Comparison of ENCODE assay signal across 8 cellular contexts in the genomic region with DNA sequence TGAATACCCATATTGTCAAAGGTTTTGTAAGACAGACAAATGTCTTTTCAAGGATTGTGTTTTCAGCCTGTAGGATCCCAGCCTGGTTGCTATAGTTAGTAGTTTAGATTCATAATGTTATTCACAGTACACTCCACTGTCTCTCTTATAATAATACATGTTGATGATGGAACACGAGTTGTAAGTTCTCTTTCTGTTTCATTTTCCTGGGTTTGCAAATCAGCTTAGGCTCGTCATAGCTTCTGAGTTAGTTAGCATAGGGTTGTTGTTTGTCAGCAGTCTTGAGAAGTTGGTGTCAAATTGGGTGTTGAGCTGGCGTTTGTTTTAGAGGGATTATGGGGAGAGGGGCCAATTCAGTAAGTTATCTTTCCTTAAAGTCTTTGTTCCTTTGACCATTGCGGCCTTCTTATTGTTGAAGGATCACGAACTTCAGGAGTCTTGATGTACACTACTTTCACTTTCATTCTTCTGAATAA. TPM values are rescaled to one million over a fixed set of nuclear protein-coding genes. Genes with fewer than 3 reads are reported as not detected.
DNase-seq lines count a peak whose midpoint lies in the region; ATAC-seq and TF ChIP-seq lines count a peak whose summit lies in the region.

No MANE protein-coding gene starts in this region.

- H3K27me3 ChIP-seq in AG04450 (ENCODE audit: control insufficient read depth, insufficient read depth, low read length) (no peaks in the 10 kb centered on the region), heart right ventricle (no peaks in the 10 kb centered on the region), thyroid gland (no peaks in the 10 kb centered on the region)

- DNase-seq in AG04450 (ENCODE audit: low read depth, low spot score) (no peak), heart right ventricle (no peak), thyroid gland (no peak), NCI-H187 (lab: John Stamatoyannopoulos, UW) (no peak)
- DNase-seq in activated CD4-positive, alpha-beta memory T cell treated with anti-CD3 and anti-CD28 coated beads, Interleukin-2, amount 10 ng/mL, durations not matched to agents 7 days and 5 days: peak; percentile 33
- peak; percentile 16 to 17 for DNase-seq in stimulated activated naive CD8-positive, alpha-beta T cell treated with anti-CD3 and anti-CD28 coated beads, Interleukin-15, amount 100 ng/mL, for 72 hours

- H3K4me1 ChIP-seq in heart right ventricle (peaks cover 7 to 100% (median 94%) of the 10 kb centered on the region in 9 donors), thyroid gland (peaks cover 19 to 32% of the 10 kb centered on the region in 2 donors)

- H3K9me3 ChIP-seq in AG04450 (ENCODE audit: control insufficient read depth, insufficient read depth, low read length): no peaks in the 10 kb centered on the region
- H3K9me3 ChIP-seq in heart right ventricle: no peaks in the 10 kb centered on the region
- H3K9me3 ChIP-seq in thyroid gland: no peaks in the 10 kb centered on the region

- H3K36me3 ChIP-seq in heart right ventricle: peaks cover 0 to 31% (median 0%) of the 10 kb centered on the region in 9 donors
- no peaks in the 10 kb centered on the region for H3K36me3 ChIP-seq in thyroid gland

- H3K4me1 Mint-ChIP-seq in activated CD4-positive, alpha-beta memory T cell treated with anti-CD3 and anti-CD28 coated beads, Interleukin-2, amount 10 ng/mL, durations not matched to agents 7 days and 5 days: peaks cover 48% of the 10 kb centered on the region
- H3K4me1 Mint-ChIP-seq in stimulated activated naive CD8-positive, alpha-beta T cell treated with anti-CD3 and anti-CD28 coated beads, Interleukin-15, amount 100 ng/mL, for 72 hours: peaks cover 66% of the 10 kb centered on the region

- H3K4me3 ChIP-seq in AG04450 (ENCODE audit: low read depth, low read length): peak overlapping the region; percentile 38
- peak overlapping the region in 9 of 10 donors; percentile 15 to 51 (median 43) for H3K4me3 ChIP-seq in heart right ventricle
- no peak overlapping the region for H3K4me3 ChIP-seq in thyroid gland (replicated peaks in 1 of 3)

- whole genome bisulfite sequencing in heart right ventricle, 2 donors: 10 to 11% methylated on average over 5 of the region's 5 CpGs
- WGBS in thyroid gland, 2 donors: 61 to 68% methylated on average over 5 of the region's 5 CpGs

- H3K9me3 Mint-ChIP-seq in activated CD4-positive, alpha-beta memory T cell treated with anti-CD3 and anti-CD28 coated beads, Interleukin-2, amount 10 ng/mL, durations not matched to agents 7 days and 5 days: no peaks in the 10 kb centered on the region
- peaks cover 0 to 6% of the 10 kb centered on the region in 2 donors for H3K9me3 Mint-ChIP-seq in stimulated activated naive CD8-positive, alpha-beta T cell treated with anti-CD3 and anti-CD28 coated beads, Interleukin-15, amount 100 ng/mL, for 72 hours

- TF ChIP-seq CTCF in AG04450 (IDR thresholded peaks at IDR 0.05; ENCODE audit: low read depth, low read length): no peak
- TF ChIP-seq CTCF in heart right ventricle (IDR thresholded peaks at IDR 0.05): no peak
- TF ChIP-seq CTCF in thyroid gland (IDR thresholded peaks at IDR 0.05): no peak

- H3K27me3 Mint-ChIP-seq in activated CD4-positive, alpha-beta memory T cell treated with anti-CD3 and anti-CD28 coated beads, Interleukin-2, amount 10 ng/mL, durations not matched to agents 7 days and 5 days: no peaks in the 10 kb centered on the region
- no peaks in the 10 kb centered on the region for H3K27me3 Mint-ChIP-seq in stimulated activated naive CD8-positive, alpha-beta T cell treated with anti-CD3 and anti-CD28 coated beads, Interleukin-15, amount 100 ng/mL, for 72 hours

- H3K27ac ChIP-seq in AG04450 (ENCODE audit: low read depth, low read length) (no peak overlapping the region), heart right ventricle (peak overlapping the region in 9 of 10 donors; percentile 12 to 83 (median 54)), thyroid gland (peak overlapping the region in 1 of 3 donors; percentile 3)

- intact Hi-C loops in heart right ventricle (cut with DNase I) (no loop called here), thyroid gland (cut with DNase I) (no loop called here)

- CTCF ChIA-PET in AG04450 (lab: Charles Lee): no interaction called here
- CTCF ChIA-PET in activated CD4-positive, alpha-beta memory T cell treated with anti-CD3 and anti-CD28 coated beads, Interleukin-2, amount 10 ng/mL, durations not matched to agents 7 days and 5 days (lab: Charles Lee): interaction anchor here (1.0 to 2.2 kb wide), 3 partner anchors 11 to 94 kb away, joined by 3 to 12 read pairs (median 3); no protein-coding TSS in a partner anchor

- ATAC-seq in GM18909 (IDR thresholded peaks at IDR 0.05; ENCODE audit: poor library complexity, unreplicated experiment) (peak; percentile 86), HG03095 (IDR thresholded peaks at IDR 0.05; ENCODE audit: unreplicated experiment) (peak; percentile 78), heart right ventricle (peak in 6 of 8 donors; percentile 13 to 61 (median 26))
- peak; percentile 86 for ATAC-seq in stimulated activated naive CD8-positive, alpha-beta T cell treated with anti-CD3 and anti-CD28 coated beads, Interleukin-15, amount 100 ng/mL, for 72 hours

- peaks cover 47% of the 10 kb centered on the region for H3K36me3 Mint-ChIP-seq in activated CD4-positive, alpha-beta memory T cell treated with anti-CD3 and anti-CD28 coated beads, Interleukin-2, amount 10 ng/mL, durations not matched to agents 7 days and 5 days (ENCODE audit: low read depth)

- peak overlapping the region; percentile 98 for H3K27ac Mint-ChIP-seq in activated CD4-positive, alpha-beta memory T cell treated with anti-CD3 and anti-CD28 coated beads, Interleukin-2, amount 10 ng/mL, durations not matched to agents 7 days and 5 days
- peak overlapping the region; percentile 98 to 99 for H3K27ac Mint-ChIP-seq in stimulated activated naive CD8-positive, alpha-beta T cell treated with anti-CD3 and anti-CD28 coated beads, Interleukin-15, amount 100 ng/mL, for 72 hours

- POLR2A ChIA-PET in AG04450 (lab: Yijun Ruan, JAX): no interaction called here
- POLR2A ChIA-PET in activated CD4-positive, alpha-beta memory T cell treated with anti-CD3 and anti-CD28 coated beads, Interleukin-2, amount 10 ng/mL, durations not matched to agents 7 days and 5 days (lab: Charles Lee): interaction anchor here (0.8 to 3.0 kb wide), 4 partner anchors 9 to 45 kb away, joined by 3 to 24 read pairs (median 4); partner anchors contain the start of gene QKI

- peak overlapping the region; percentile 92 for H3K4me3 Mint-ChIP-seq in activated CD4-positive, alpha-beta memory T cell treated with anti-CD3 and anti-CD28 coated beads, Interleukin-2, amount 10 ng/mL, durations not matched to agents 7 days and 5 days
- H3K4me3 Mint-ChIP-seq in stimulated activated naive CD8-positive, alpha-beta T cell treated with anti-CD3 and anti-CD28 coated beads, Interleukin-15, amount 100 ng/mL, for 72 hours: peak overlapping the region; percentile 87 to 90

- TF ChIP-seq POLR2A in thyroid gland (IDR thresholded peaks at IDR 0.05): no peak

RNA-seq across cellular contexts. Expression of gene QKI, which starts 45.8 kb away (rescaled TPM):
- polyA plus RNA-seq in AG04450 (2011; rRNA removed): 157 and 165 TPM in 2 replicates
- polyA minus RNA-seq in AG04450 (2011; rRNA and poly(A)+ RNA removed): 335 and 377 TPM in 2 replicates
- 10 to 100 TPM; 67.6 to 74.6 TPM for total RNA-seq in activated CD4-positive, alpha-beta memory T cell treated with anti-CD3 and anti-CD28 coated beads, Interleukin-2, amount 10 ng/mL, durations not matched to agents 7 days and 5 days
- total RNA-seq in heart right ventricle: 100 to 1,000 TPM; 386 to 551 (median 505) TPM
- polyA plus RNA-seq in heart right ventricle: 10 to 100 TPM; 74.7 to 86.2 TPM
- total RNA-seq in thyroid gland: 100 to 1,000 TPM in 2 of 4 donors, 10 to 100 TPM in 2; 90.3 to 134 (median 101) TPM

Comparison
In these comparisons a context has a peak if more than half of its experiments do, and no peak if none do; other contexts are left out.
1. DNase-seq: peak in activated CD4-positive, alpha-beta memory T cell treated with anti-CD3 and anti-CD28 coated beads, Interleukin-2, amount 10 ng/mL, durations not matched to agents 7 days and 5 days (single experiment) and stimulated activated naive CD8-positive, alpha-beta T cell treated with anti-CD3 and anti-CD28 coated beads, Interleukin-15, amount 100 ng/mL, for 72 hours (2 of 2); none in AG04450 (single experiment), heart right ventricle (0 of 2), thyroid gland (0 of 2) and NCI-H187 (0 of 2).
2. H3K4me3 ChIP-seq: peak in AG04450 (single experiment) and heart right ventricle (9 of 10); none in thyroid gland (0 of 3).
3. ATAC-seq: peak in every context shown above with its lines; median percentile 86 in GM18909; 86 in stimulated activated naive CD8-positive, alpha-beta T cell treated with anti-CD3 and anti-CD28 coated beads, Interleukin-15, amount 100 ng/mL, for 72 hours; 78 in HG03095; 26 in heart right ventricle.